Comparison of ENCODE assay signal across 29 cellular contexts in the genomic region with DNA sequence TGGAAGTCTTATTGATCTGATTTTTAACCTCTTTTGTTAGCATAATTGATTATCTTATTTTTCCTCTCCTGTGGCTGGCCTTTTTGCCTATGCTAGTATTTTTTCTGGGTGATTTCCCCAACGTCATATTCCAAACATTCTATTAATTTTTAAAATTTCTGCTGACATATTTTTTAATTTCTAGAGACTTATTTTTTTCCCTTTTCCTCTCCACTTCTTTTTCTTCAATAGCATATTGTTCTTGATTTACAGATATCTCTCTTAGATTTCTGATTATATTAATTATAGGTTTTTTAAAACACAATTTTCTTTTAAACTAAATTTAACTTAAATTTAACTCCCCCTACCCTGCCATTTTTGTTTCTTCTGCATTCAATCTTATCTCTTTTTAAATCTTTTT.
"Had no signal": no experiment of that assay in that cellular context is flagged by ENCODE, and none has a peak within 500 bp of the region (broad histone marks: within the 10 kb centered on the region; RNA-seq: fewer than 3 reads in every experiment).

No MANE protein-coding gene starts in this region.

- H3K9me3 ChIP-seq: esophagus squamous epithelium, left lung, prostate gland, right atrium auricular region, thoracic aorta, transverse colon, upper lobe of right lung, uterus had no signal

- FAIRE-seq: endometrium had no signal

- DNase-seq: cortex of kidney; effector memory CD8-positive, alpha-beta T cell; erythroblast; esophagus squamous epithelium; foreskin melanocyte; glutamatergic neuron; heart right ventricle; hippocampal formation; left cardiac atrium; left lung; mammary epithelial cell; midbrain; naive thymus-derived CD4-positive, alpha-beta T cell; nucleus accumbens; stimulated activated CD4-positive, alpha-beta T cell treated with anti-CD3 and anti-CD28 coated beads, Interleukin-12 subunit alpha, Interleukin-12 subunit beta, amount 100 ng/mL, for 4 hours; stimulated activated CD4-positive, alpha-beta T cell treated with anti-CD3 and anti-CD28 coated beads, Interleukin-1b, Interleukin-23, amount 100 ng/mL, for 48 hours; stimulated activated CD4-positive, alpha-beta T cell treated with anti-CD3 and anti-CD28 coated beads, Interleukin-4, amount 100 ng/mL, for 1 hour; stimulated activated CD8-positive, alpha-beta memory T cell treated with anti-CD3 and anti-CD28 coated beads, Interleukin-4, amount 100 ng/mL, for 48 hours; stimulated activated naive CD4-positive, alpha-beta T cell treated with Interleukin-2 at 50 U/mL for 16 hours; transverse colon; upper lobe of right lung; uterus had no signal

- H3K27ac Mint-ChIP-seq: effector memory CD8-positive, alpha-beta T cell; naive thymus-derived CD4-positive, alpha-beta T cell had no signal

- H3K4me3 Mint-ChIP-seq: effector memory CD8-positive, alpha-beta T cell; naive thymus-derived CD4-positive, alpha-beta T cell; nephron had no signal

- H3K36me3 ChIP-seq: esophagus squamous epithelium, heart right ventricle, left lung, prostate gland, right atrium auricular region, thoracic aorta, transverse colon, upper lobe of right lung, uterus had no signal

- H3K4me1 ChIP-seq: esophagus squamous epithelium, heart right ventricle, left lung, prostate gland, right atrium auricular region, transverse colon, upper lobe of right lung, uterus had no signal

- H3K9me3 Mint-ChIP-seq: effector memory CD8-positive, alpha-beta T cell had no signal

- H3K4me2 ChIP-seq: smooth muscle cell had no signal

- H3K27me3 ChIP-seq: esophagus squamous epithelium, left lung, right atrium auricular region, transverse colon, upper lobe of right lung, uterus had no signal

- ATAC-seq: effector memory CD8-positive, alpha-beta T cell; heart right ventricle; left cardiac atrium; left lung; naive thymus-derived CD4-positive, alpha-beta T cell; sciatic nerve; upper lobe of right lung had no signal

- H3K4me1 Mint-ChIP-seq: nephron had no signal

- H3K27ac ChIP-seq: esophagus squamous epithelium, heart right ventricle, left lung, prostate gland, right atrium auricular region, thoracic aorta, transverse colon, upper lobe of right lung, uterus had no signal

- H3K4me3 ChIP-seq: esophagus squamous epithelium, heart right ventricle, left lung, prostate gland, right atrium auricular region, smooth muscle cell, thoracic aorta, transverse colon, upper lobe of right lung, uterus had no signal
